In genomic region chr4:111991797-111992196, GRCh38 we compare ENCODE assay signal across 9 cellular contexts.
A peak's percentile ranks its signal among the peaks of the same experiment; 100 is the strongest.
DNase-seq lines count a peak whose midpoint lies in the region; ATAC-seq and TF ChIP-seq lines count a peak whose summit lies in the region.
"Had no signal": no experiment of that assay in that cellular context is flagged by ENCODE, and none has a peak within 500 bp of the region (broad histone marks: within the 10 kb centered on the region; RNA-seq: fewer than 3 reads in every experiment).

No MANE protein-coding gene starts in this region.

- 12% methylated on average over 3 of the region's 3 CpGs for WGBS in smooth muscle cell (ENCODE audit: low lambda C conversion rate)

- DNase-seq in MV-4-11 (lab: John Stamatoyannopoulos, UW) (peak; percentile 78), smooth muscle cell (lab: John Stamatoyannopoulos, UW; ENCODE audit: unreplicated experiment) (no peak), mesothelial cell of epicardium (ENCODE audit: low spot score in 2 of 2, unreplicated experiment in 2 of 2) (no peak)
- DNase-seq in activated naive CD4-positive, alpha-beta T cell treated with Interleukin-2 at 50 U/mL for 16 hours: no peak

- no peak overlapping the region for H3K4me3 Mint-ChIP-seq in mesothelial cell of epicardium

- H3K9me3 ChIP-seq in smooth muscle cell (replicated peaks; ENCODE audit: low read depth): no peaks in the 10 kb centered on the region
- H3K9me3 ChIP-seq: adrenal gland had no signal

- H3K27me3 Mint-ChIP-seq in mesothelial cell of epicardium (ENCODE audit: low read depth): peaks cover 13% of the 10 kb centered on the region

- no peaks in the 10 kb centered on the region for H3K36me3 Mint-ChIP-seq in mesothelial cell of epicardium

- no peaks in the 10 kb centered on the region for H3K9me3 Mint-ChIP-seq in mesothelial cell of epicardium

- H3K27me3 ChIP-seq in smooth muscle cell (ENCODE audit: low read depth): no peaks in the 10 kb centered on the region
- H3K27me3 ChIP-seq: adrenal gland had no signal

- H2AFZ ChIP-seq in smooth muscle cell (ENCODE audit: low read depth): peak overlapping the region; percentile 53

- peak overlapping the region; percentile 67 for H3K4me2 ChIP-seq in smooth muscle cell

- no peak overlapping the region for H3K4me3 ChIP-seq in smooth muscle cell
- H3K4me3 ChIP-seq: adrenal gland had no signal

- no peaks in the 10 kb centered on the region for H3K79me2 ChIP-seq in smooth muscle cell (ENCODE audit: low read depth)

- peak; percentile 26 for ATAC-seq in GM19397 (IDR thresholded peaks at IDR 0.05; ENCODE audit: unreplicated experiment)
- ATAC-seq in esophagus mucosa: peak; percentile 96
- no peak for ATAC-seq in HG02884 (IDR thresholded peaks at IDR 0.05; ENCODE audit: unreplicated experiment)
- ATAC-seq in HG02588 (IDR thresholded peaks at IDR 0.05; ENCODE audit: unreplicated experiment): no peak

- no peak for TF ChIP-seq CTCF in smooth muscle cell (IDR thresholded peaks at IDR 0.05; ENCODE audit: borderline replicate concordance, insufficient read depth, poor library complexity, severe bottlenecking)
- TF ChIP-seq CTCF in mesothelial cell of epicardium (IDR thresholded peaks at IDR 0.05; ENCODE audit: unreplicated experiment): no peak

- H3K36me3 ChIP-seq in smooth muscle cell (ENCODE audit: low read depth): no peaks in the 10 kb centered on the region
- H3K36me3 ChIP-seq: adrenal gland had no signal

- H4K20me1 ChIP-seq in smooth muscle cell (ENCODE audit: low read depth): no peaks in the 10 kb centered on the region

- no peak overlapping the region for H3K9ac ChIP-seq in smooth muscle cell (ENCODE audit: low read depth)

- peaks cover 53% of the 10 kb centered on the region for H3K4me1 Mint-ChIP-seq in mesothelial cell of epicardium

- peaks cover 10% of the 10 kb centered on the region for H3F3A ChIP-seq in smooth muscle cell (ENCODE audit: low read depth)

- peak overlapping the region; percentile 64 for H3K27ac ChIP-seq in smooth muscle cell (ENCODE audit: low read depth)

- no peak overlapping the region for H3K27ac Mint-ChIP-seq in mesothelial cell of epicardium

- peaks cover 8% of the 10 kb centered on the region for H3K4me1 ChIP-seq in smooth muscle cell (ENCODE audit: low read depth)
- H3K4me1 ChIP-seq: adrenal gland had no signal

Comparison
In these comparisons a context has a peak if more than half of its experiments do, and no peak if none do; other contexts are left out.
1. ATAC-seq: peak in GM19397 (single experiment) and esophagus mucosa (single experiment); none in HG02884 (single experiment) and HG02588 (single experiment).